Comparison of ENCODE assay signal across 8 cellular contexts in genomic region chr17:75516255-75516618, GRCh38. TPM values are rescaled to one million over a fixed set of nuclear protein-coding genes. Genes with fewer than 3 reads are reported as not detected.
DNase-seq lines count a peak whose midpoint lies in the region; ATAC-seq, FAIRE-seq and TF ChIP-seq lines count a peak whose summit lies in the region.

TSEN54 (plus strand) TSS chr17:75516528; CDS start chr17:75516561, 33 bp downstream.

- H3K27me3 ChIP-seq in HCT116 (ENCODE audit: insufficient read depth, low read length) (no peaks in the 10 kb centered on the region), neutrophil (peaks cover 65% of the 10 kb centered on the region)

- no TSS peak for BruUV-seq in HCT116 (replicated peaks; lab: Mats Ljungman, UMichigan)

- ATAC-seq in HCT116 = peak; percentile 77

- H3K27me3 Mint-ChIP-seq in activated naive CD4-positive, alpha-beta T cell treated with anti-CD3 and anti-CD28 coated beads for 36 hours (ENCODE audit: low read depth) = no peaks in the 10 kb centered on the region

- H3K9me3 ChIP-seq in ES-I3 (ENCODE audit: control insufficient read depth, insufficient read depth, low read length) (no peaks in the 10 kb centered on the region), HCT116 (ENCODE audit: control insufficient read depth in 1 of 2, insufficient read depth in 1 of 2, low read depth in 1 of 2, low read length in 2 of 2) (no peaks in the 10 kb centered on the region), SK-N-MC (ENCODE audit: low read depth, low read length) (no peaks in the 10 kb centered on the region), neutrophil (no peaks in the 10 kb centered on the region)

- H4K20me1 ChIP-seq in HCT116 (ENCODE audit: insufficient read depth) = no peaks in the 10 kb centered on the region; the same call in 1 of the 2 replicates

- RAD21 ChIA-PET in HCT116 (lab: Charles Lee; ENCODE audit: low non-redundant PET in 1 of 2, low total read pairs in 2 of 2, uncharacterized antibody in 2 of 2, unreplicated experiment in 2 of 2) = interaction anchor here (0.7 to 1.5 kb wide), 4 partner anchors 9 to 232 kb away, joined by 3 to 10 read pairs (median 6); partner anchors contain the start of gene LLGL2 (in 2 of the 2)

- H3K4me2 ChIP-seq in HCT116 (ENCODE audit: low read length) = peak within 1 kb of the TSS; percentile 99

- TF ChIP-seq RAD21 in HCT116 (IDR thresholded peaks at IDR 0.05; ENCODE audit: low read depth) = no peak

- no peak for FAIRE-seq in frontal cortex (lab: Jason Lieb, UNC)

- peak within 1 kb of the TSS; percentile 66 for H2AFZ ChIP-seq in HCT116 (ENCODE audit: low read depth, low read length, poor library complexity, severe bottlenecking)

- H3K27ac ChIP-seq in HCT116 (ENCODE audit: low read depth, low read length) = peak within 1 kb of the TSS; percentile 86
- no peak within 1 kb of the TSS for H3K27ac ChIP-seq in SK-N-MC
- peak within 1 kb of the TSS; percentile 32 for H3K27ac ChIP-seq in neutrophil
- H3K27ac ChIP-seq in substantia nigra (ENCODE audit: low read depth, low read length, poor library complexity, severe bottlenecking) = peak within 1 kb of the TSS; percentile 91

- TF ChIP-seq CTCF in HCT116 (IDR thresholded peaks at IDR 0.05 in 2 of 3, conservative IDR thresholded peaks at IDR 0.05 in 1 of 3; ENCODE audit: borderline replicate concordance in 1 of 3, insufficient read depth in 1 of 3, low read depth in 2 of 3, low read length in 2 of 3) (no peak), neutrophil (IDR thresholded peaks at IDR 0.05) (no peak)

- no peak within 1 kb of the TSS for H3K27ac Mint-ChIP-seq in activated naive CD4-positive, alpha-beta T cell treated with anti-CD3 and anti-CD28 coated beads for 36 hours

- intact Hi-C loops in HCT116 (cut with micrococcal nuclease) = loop anchor here (2.0 to 10.0 kb wide), 5 partner anchors 86 to 244 kb away; partner anchors contain the start of genes MIF4GD and SMIM5
- intact Hi-C loops in activated naive CD4-positive, alpha-beta T cell treated with anti-CD3 and anti-CD28 coated beads for 36 hours (cut with micrococcal nuclease) = loop anchor here (1.0 to 10.0 kb wide), 8 partner anchors 9 to 251 kb away; partner anchors contain the start of genes GGA3, LLGL2, MRPS7 and RECQL5

- H3K4me3 ChIP-seq in HCT116 (replicated peaks in 1 of 2; ENCODE audit: low read depth in 1 of 2, low read length in 2 of 2) (peak within 1 kb of the TSS; percentile 87 to 91), SK-N-MC (peak within 1 kb of the TSS; percentile 85), neutrophil (ENCODE audit: low read depth in 1 of 2, low read length in 1 of 2) (peak within 1 kb of the TSS; percentile 78 to 88)

- H3K9me2 ChIP-seq in HCT116 (ENCODE audit: insufficient read depth) = no peaks in the 10 kb centered on the region

- POLR2A ChIA-PET in HCT116 (lab: Charles Lee) = interaction anchor here (0.5 to 1.8 kb wide), 7 partner anchors 9 to 436 kb away, joined by 3 to 15 read pairs (median 5); partner anchors contain the start of gene LLGL2

- H3K9me3 Mint-ChIP-seq in activated naive CD4-positive, alpha-beta T cell treated with anti-CD3 and anti-CD28 coated beads for 36 hours = no peaks in the 10 kb centered on the region

- peak within 1 kb of the TSS; percentile 81 for H3K4me3 Mint-ChIP-seq in activated naive CD4-positive, alpha-beta T cell treated with anti-CD3 and anti-CD28 coated beads for 36 hours

- DNase-seq in HCT116 (ENCODE audit: low read depth, low spot score) = peak; percentile 84
- DNase-seq in NAMALWA (ENCODE audit: low spot score) = peak; percentile 89
- DNase-seq in SK-N-MC (ENCODE audit: low read depth, low spot score) = peak; percentile 14
- DNase-seq in activated naive CD4-positive, alpha-beta T cell treated with anti-CD3 and anti-CD28 coated beads for 36 hours = peak; percentile 97
- DNase-seq in frontal cortex (ENCODE audit: low spot score in 2 of 2) = peak; percentile 98 to 99
- peak; percentile 54 to 97 (median 90) for DNase-seq in substantia nigra (lab: John Stamatoyannopoulos, UW)

- peaks cover 3% of the 10 kb centered on the region; the same call in 1 of the 2 replicates for H3K36me3 ChIP-seq in ES-I3 (ENCODE audit: insufficient read depth, low read length)
- peaks cover 14 to 37% of the 10 kb centered on the region in 2 experiments for H3K36me3 ChIP-seq in HCT116 (ENCODE audit: control insufficient read depth in 1 of 2, insufficient read depth in 2 of 2, low read length in 2 of 2)
- no peaks in the 10 kb centered on the region for H3K36me3 ChIP-seq in SK-N-MC (ENCODE audit: insufficient read depth, low read length)
- H3K36me3 ChIP-seq in neutrophil = no peaks in the 10 kb centered on the region

- H3K79me2 ChIP-seq in HCT116 (ENCODE audit: insufficient read depth, low read length) = peaks cover 67% of the 10 kb centered on the region

- H3K9ac ChIP-seq in ES-I3 (ENCODE audit: low read depth, low read length) (peak within 1 kb of the TSS; percentile 93), HCT116 (ENCODE audit: low read length) (peak within 1 kb of the TSS; percentile 84), SK-N-MC (ENCODE audit: insufficient read length) (peak within 1 kb of the TSS; percentile 78)

- peaks cover 18% of the 10 kb centered on the region for H3K36me3 Mint-ChIP-seq in activated naive CD4-positive, alpha-beta T cell treated with anti-CD3 and anti-CD28 coated beads for 36 hours (ENCODE audit: low read depth)

- peaks cover 23% of the 10 kb centered on the region for H3K4me1 Mint-ChIP-seq in activated naive CD4-positive, alpha-beta T cell treated with anti-CD3 and anti-CD28 coated beads for 36 hours (ENCODE audit: low read depth)

- CTCF ChIA-PET in HCT116 (lab: Charles Lee) = interaction anchor here (0.6 to 2.6 kb wide), 26 partner anchors 9 to 1121 kb away, joined by 3 to 39 read pairs (median 4); partner anchors contain the start of genes GALK1, GGA3, GRB2 and LLGL2
- CTCF ChIA-PET in activated naive CD4-positive, alpha-beta T cell treated with anti-CD3 and anti-CD28 coated beads for 36 hours (lab: Charles Lee) = interaction anchor here (0.7 to 1.3 kb wide), 14 partner anchors 9 to 554 kb away, joined by 3 to 5 read pairs (median 3); partner anchors contain the start of genes LLGL2, SLC25A19 and TMEM94

- TF ChIP-seq POLR2A in HCT116 (IDR thresholded peaks at IDR 0.05; ENCODE audit: borderline replicate concordance, extremely low read depth, insufficient read depth, insufficient read length) = no peak

- H3K4me1 ChIP-seq in ES-I3 (ENCODE audit: insufficient read depth, low read length) (peaks cover 9% of the 10 kb centered on the region; the same call in 1 of the 2 replicates), HCT116 (ENCODE audit: control insufficient read depth in 1 of 2, insufficient read depth in 2 of 2, low read length in 2 of 2) (peaks cover 27 to 60% of the 10 kb centered on the region in 2 experiments), neutrophil (ENCODE audit: control insufficient read depth in 1 of 2, insufficient read depth in 1 of 2, low read depth in 1 of 2, low read length in 1 of 2) (peaks cover 20 to 27% of the 10 kb centered on the region in 2 experiments)

TF ChIP-seq in HCT116, 20 proteins besides CTCF, POLR2A, EP300 and RAD21 (continues in another document):
- TF ChIP-seq EGR1 (IDR thresholded peaks at IDR 0.05; ENCODE audit: low read depth) (no peak), EZH2phosphoT487 (IDR thresholded peaks at IDR 0.05; ENCODE audit: borderline replicate concordance) (no peak), CBX3 (IDR thresholded peaks at IDR 0.05; ENCODE audit: low read depth) (peak; percentile 94), SIN3A (IDR thresholded peaks at IDR 0.05; ENCODE audit: low read depth) (peak; percentile 93; the same call in 1 of the 2 replicates), MAX (IDR thresholded peaks at IDR 0.05) (peak; percentile 36; the same call in 1 of the 2 replicates), ZFX (IDR thresholded peaks at IDR 0.05) (no peak), FOSL1 (IDR thresholded peaks at IDR 0.05; ENCODE audit: low read depth) (peak; percentile 98), YY1 (IDR thresholded peaks at IDR 0.05; ENCODE audit: extremely low read depth, insufficient replicate concordance, low read depth, low read length) (peak; percentile 82), JUND (IDR thresholded peaks at IDR 0.05) (no peak), ATF3 (IDR thresholded peaks at IDR 0.05) (no peak), ZNF274 (IDR thresholded peaks at IDR 0.05; ENCODE audit: low read depth, low read length) (no peak)
- TF ChIP-seq, protein P1, sequence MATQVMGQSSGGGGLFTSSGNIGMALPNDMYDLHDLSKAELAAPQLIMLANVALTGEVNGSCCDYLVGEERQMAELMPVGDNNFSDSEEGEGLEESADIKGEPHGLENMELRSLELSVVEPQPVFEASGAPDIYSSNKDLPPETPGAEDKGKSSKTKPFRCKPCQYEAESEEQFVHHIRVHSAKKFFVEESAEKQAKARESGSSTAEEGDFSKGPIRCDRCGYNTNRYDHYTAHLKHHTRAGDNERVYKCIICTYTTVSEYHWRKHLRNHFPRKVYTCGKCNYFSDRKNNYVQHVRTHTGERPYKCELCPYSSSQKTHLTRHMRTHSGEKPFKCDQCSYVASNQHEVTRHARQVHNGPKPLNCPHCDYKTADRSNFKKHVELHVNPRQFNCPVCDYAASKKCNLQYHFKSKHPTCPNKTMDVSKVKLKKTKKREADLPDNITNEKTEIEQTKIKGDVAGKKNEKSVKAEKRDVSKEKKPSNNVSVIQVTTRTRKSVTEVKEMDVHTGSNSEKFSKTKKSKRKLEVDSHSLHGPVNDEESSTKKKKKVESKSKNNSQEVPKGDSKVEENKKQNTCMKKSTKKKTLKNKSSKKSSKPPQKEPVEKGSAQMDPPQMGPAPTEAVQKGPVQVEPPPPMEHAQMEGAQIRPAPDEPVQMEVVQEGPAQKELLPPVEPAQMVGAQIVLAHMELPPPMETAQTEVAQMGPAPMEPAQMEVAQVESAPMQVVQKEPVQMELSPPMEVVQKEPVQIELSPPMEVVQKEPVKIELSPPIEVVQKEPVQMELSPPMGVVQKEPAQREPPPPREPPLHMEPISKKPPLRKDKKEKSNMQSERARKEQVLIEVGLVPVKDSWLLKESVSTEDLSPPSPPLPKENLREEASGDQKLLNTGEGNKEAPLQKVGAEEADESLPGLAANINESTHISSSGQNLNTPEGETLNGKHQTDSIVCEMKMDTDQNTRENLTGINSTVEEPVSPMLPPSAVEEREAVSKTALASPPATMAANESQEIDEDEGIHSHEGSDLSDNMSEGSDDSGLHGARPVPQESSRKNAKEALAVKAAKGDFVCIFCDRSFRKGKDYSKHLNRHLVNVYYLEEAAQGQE (IDR thresholded peaks at IDR 0.05; ENCODE audit: low read depth) = no peak

RNA-seq across cellular contexts. Expression of gene TSEN54, which starts in this region (rescaled TPM):
- total RNA-seq in HCT116 (2021; ENCODE audit: unreplicated experiment) (87.3 TPM), frontal cortex (11.4 TPM)
- polyA plus RNA-seq in HCT116 (2012) = 80.0 and 86.5 TPM in 2 replicates
- 10 to 100 TPM; 21.4 to 22.0 TPM for total RNA-seq in activated naive CD4-positive, alpha-beta T cell treated with anti-CD3 and anti-CD28 coated beads for 36 hours

Comparison
In these comparisons a context has a peak if more than half of its experiments do, and no peak if none do; other contexts are left out.
1. DNase-seq: peak in every context shown above with its lines; median percentile 98 in frontal cortex; 97 in activated naive CD4-positive, alpha-beta T cell treated with anti-CD3 and anti-CD28 coated beads for 36 hours; 90 in substantia nigra; 89 in NAMALWA; 84 in HCT116; 14 in SK-N-MC.